In the genomic region with DNA sequence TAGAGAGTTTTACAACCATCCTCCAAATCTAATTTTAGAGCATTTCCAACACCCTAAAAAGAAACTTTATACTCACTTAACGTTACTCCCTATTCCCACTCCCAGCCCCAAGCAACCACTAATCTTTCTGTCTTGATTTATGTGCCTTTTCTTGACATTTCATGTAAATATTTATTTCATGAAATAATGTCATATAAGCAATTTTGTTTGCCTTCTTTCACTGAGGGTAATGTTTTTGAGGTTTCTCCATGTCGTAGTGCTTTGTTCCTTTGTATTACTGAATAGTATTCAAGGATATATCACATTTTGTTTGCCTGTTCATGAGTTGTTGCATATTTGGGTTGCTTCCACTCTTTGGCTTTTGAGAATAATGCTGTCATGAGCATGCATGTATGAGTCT, we compare ENCODE assay signal across 25 cellular contexts.
DNase-seq lines count a peak whose midpoint lies in the region; ATAC-seq, FAIRE-seq and TF ChIP-seq lines count a peak whose summit lies in the region.
"Had no signal": no experiment of that assay in that cellular context is flagged by ENCODE, and none has a peak within 500 bp of the region (broad histone marks: within the 10 kb centered on the region; RNA-seq: fewer than 3 reads in every experiment).

No MANE protein-coding gene starts in this region.

- H3K27me3 ChIP-seq in HepG2 (ENCODE audit: control insufficient read depth in 1 of 2, insufficient read depth in 2 of 2, low read length in 2 of 2) (no peaks in the 10 kb centered on the region), right lobe of liver (no peaks in the 10 kb centered on the region), K562 (ENCODE audit: control insufficient read depth in 2 of 2, insufficient read depth in 2 of 2, low read length in 2 of 2) (no peaks in the 10 kb centered on the region)
- H3K27me3 ChIP-seq: BE2C, BLaER1 had no signal

- in situ Hi-C loops in HepG2 (cut with HindIII; ENCODE audit: extremely low pct_ligation_motif_present, low pct_unique_long_range_greater_than_20kb) (no loop called here), K562 (cut with MboI) (no loop called here)

- CTCF ChIA-PET in HepG2 (lab: Yijun Ruan, JAX; ENCODE audit: low intra/inter-chr PET ratio, low total read pairs) (no interaction called here), K562 (lab: Yijun Ruan, JAX; ENCODE audit: low intra/inter-chr PET ratio) (no interaction called here)

- H3K9me1 ChIP-seq in K562 (ENCODE audit: control insufficient read depth, insufficient read depth, low read length): no peaks in the 10 kb centered on the region

- TF ChIP-seq POLR2A in HepG2 (IDR thresholded peaks at IDR 0.05; ENCODE audit: insufficient read depth in 1 of 2, low read depth in 2 of 2, low read length in 2 of 2): no peak
- no peak for TF ChIP-seq POLR2A in right lobe of liver (IDR thresholded peaks at IDR 0.05)
- no peak for TF ChIP-seq POLR2A in K562 (conservative IDR thresholded peaks at IDR 0.05)

- intact Hi-C loops in HepG2 (cut with micrococcal nuclease; ENCODE audit: unreplicated experiment) (no loop called here), right lobe of liver (cut with DNase I) (no loop called here), K562 (cut with micrococcal nuclease) (no loop called here)

- no peak overlapping the region for H3K4me2 ChIP-seq in HepG2 (ENCODE audit: low read depth, low read length)
- H3K4me2 ChIP-seq in K562 (ENCODE audit: insufficient read depth, low read length): no peak overlapping the region
- H3K4me2 ChIP-seq: BLaER1 had no signal

- H3K36me3 ChIP-seq in HepG2 (replicated peaks in 1 of 2; ENCODE audit: control insufficient read depth in 1 of 2, insufficient read depth in 2 of 2, low read length in 2 of 2) (no peaks in the 10 kb centered on the region), right lobe of liver (no peaks in the 10 kb centered on the region), K562 (ENCODE audit: control insufficient read depth, insufficient read depth, low read length) (no peaks in the 10 kb centered on the region)
- H3K36me3 ChIP-seq: BE2C, BLaER1 had no signal

- H2AFZ ChIP-seq in HepG2 (ENCODE audit: low read length) (no peak overlapping the region), K562 (ENCODE audit: low read depth, low read length) (no peak overlapping the region)

- no peaks in the 10 kb centered on the region for H3K27me3 Mint-ChIP-seq in effector memory CD8-positive, alpha-beta T cell
- H3K27me3 Mint-ChIP-seq: CD4-positive, CD25-positive, alpha-beta regulatory T cell; CD8-positive, alpha-beta memory T cell had no signal

- H3K9me3 ChIP-seq in HepG2 (ENCODE audit: low read length) (no peaks in the 10 kb centered on the region), right lobe of liver (no peaks in the 10 kb centered on the region), K562 (replicated peaks; ENCODE audit: control insufficient read depth, insufficient read depth, low read depth, low read length) (no peaks in the 10 kb centered on the region; the same call in 1 of the 2 replicates)
- H3K9me3 ChIP-seq: BE2C, BLaER1 had no signal

- H3K4me3 ChIP-seq in HepG2 (replicated peaks in 1 of 3; ENCODE audit: insufficient read depth in 1 of 3, low read depth in 2 of 3, low read length in 3 of 3) (no peak overlapping the region), right lobe of liver (no peak overlapping the region), K562 (no peak overlapping the region)
- H3K4me3 ChIP-seq: BLaER1, GM12878 had no signal

- POLR2A ChIA-PET in HepG2 (lab: Yijun Ruan, JAX): no interaction called here
- POLR2A ChIA-PET in K562 (lab: Yijun Ruan, JAX): no interaction called here

- H4K20me1 ChIP-seq in HepG2 (ENCODE audit: insufficient read depth, low read length) (no peaks in the 10 kb centered on the region), K562 (replicated peaks; ENCODE audit: control insufficient read depth, insufficient read depth, low read length) (no peaks in the 10 kb centered on the region)
- H4K20me1 ChIP-seq: BLaER1 had no signal

- no peak overlapping the region for H3K9ac ChIP-seq in HepG2 (ENCODE audit: insufficient read depth, low read depth, low read length)
- H3K9ac ChIP-seq in K562 (ENCODE audit: insufficient read depth in 1 of 2, low read depth in 2 of 2, low read length in 2 of 2): no peak overlapping the region
- H3K9ac ChIP-seq: BLaER1 had no signal

- no peak for FAIRE-seq in HepG2 (lab: Jason Lieb, UNC)
- FAIRE-seq in K562 (lab: Jason Lieb, UNC): no peak
- FAIRE-seq: GM12878, GM12892, GM18507 had no signal

- no peak for TF ChIP-seq CTCF in HepG2 (CRISPR knock-in tag; IDR thresholded peaks at IDR 0.05)
- no peak for TF ChIP-seq CTCF in right lobe of liver (IDR thresholded peaks at IDR 0.05)
- TF ChIP-seq CTCF in K562 (IDR thresholded peaks at IDR 0.05 in 2 of 3, conservative IDR thresholded peaks at IDR 0.05 in 1 of 3; ENCODE audit: insufficient read depth in 2 of 3, low read depth in 1 of 3, low read length in 3 of 3): no peak

- no peaks in the 10 kb centered on the region for H3K4me1 ChIP-seq in HepG2 (ENCODE audit: insufficient read depth, low read length)
- no peaks in the 10 kb centered on the region for H3K4me1 ChIP-seq in right lobe of liver
- H3K4me1 ChIP-seq in K562 (replicated peaks in 1 of 2; ENCODE audit: control insufficient read depth in 2 of 2, insufficient read depth in 2 of 2, low read length in 2 of 2): no peaks in the 10 kb centered on the region
- H3K4me1 ChIP-seq: BE2C had no signal

- 3% methylated on average over 2 of the region's 2 CpGs for whole genome bisulfite sequencing in HepG2 (ENCODE audit: low lambda C conversion rate)
- 26% methylated on average over 2 of the region's 2 CpGs for WGBS in right lobe of liver (ENCODE audit: insufficient coverage, low coverage, low lambda C conversion rate, missing lambda C conversion rate)
- 0% methylated on average over 2 of the region's 2 CpGs for WGBS in K562 (ENCODE audit: insufficient coverage, low coverage, missing lambda C conversion rate)

- no peaks in the 10 kb centered on the region for H3K36me3 Mint-ChIP-seq in effector memory CD8-positive, alpha-beta T cell (ENCODE audit: insufficient read depth)
- H3K36me3 Mint-ChIP-seq: CD14-positive monocyte; CD4-positive, alpha-beta memory T cell; CD4-positive, CD25-positive, alpha-beta regulatory T cell; CD8-positive, alpha-beta memory T cell had no signal

- no peak overlapping the region for H3K4me3 Mint-ChIP-seq in effector memory CD8-positive, alpha-beta T cell
- H3K4me3 Mint-ChIP-seq: CD14-positive monocyte; CD4-positive, alpha-beta memory T cell; CD4-positive, CD25-positive, alpha-beta regulatory T cell; CD8-positive, alpha-beta memory T cell had no signal

- no peak for TF ChIP-seq RAD21 in HepG2 (CRISPR knock-in tag; IDR thresholded peaks at IDR 0.05)
- TF ChIP-seq RAD21 in K562 (CRISPR knock-in tag; conservative IDR thresholded peaks at IDR 0.05 in 1 of 2, IDR thresholded peaks at IDR 0.05 in 1 of 2): no peak

- no TSS peak for BruUV-seq in HepG2 (replicated peaks; lab: Mats Ljungman, UMichigan)
- BruUV-seq in K562 (replicated peaks; lab: Mats Ljungman, UMichigan): no TSS peak

- TF ChIP-seq EP300 in HepG2 (IDR thresholded peaks at IDR 0.05; ENCODE audit: low read depth in 2 of 2, low read length in 2 of 2): no peak
- TF ChIP-seq EP300 in HepG2 (CRISPR knock-in tag; IDR thresholded peaks at IDR 0.05; ENCODE audit: borderline replicate concordance): no peak
- no peak for TF ChIP-seq EP300 in K562 (IDR thresholded peaks at IDR 0.05; ENCODE audit: low read length)

- H3K27ac Mint-ChIP-seq in effector memory CD8-positive, alpha-beta T cell: no peak overlapping the region
- H3K27ac Mint-ChIP-seq: CD14-positive monocyte; CD4-positive, alpha-beta memory T cell; CD4-positive, CD25-positive, alpha-beta regulatory T cell; CD8-positive, alpha-beta memory T cell had no signal

- DNase-seq in HepG2 (ENCODE audit: low spot score) (no peak), right lobe of liver (no peak), K562 (ENCODE audit: extremely low read depth in 1 of 4, low spot score in 3 of 4) (no peak), pons (ENCODE audit: low spot score) (no peak)
- no peak for DNase-seq in effector memory CD8-positive, alpha-beta T cell
- DNase-seq: ACHN; BE2C; C1 segment of cervical spinal cord; CD4-positive, alpha-beta memory T cell; CD4-positive, CD25-positive, alpha-beta regulatory T cell; CD8-positive, alpha-beta memory T cell; COR-L47; DMS 273 treated with DMSO at 0.1 percent for 48 hours; DMS153; DMS53; DMS79; DND-41; EL; GDM1 had no signal

- ATAC-seq in HepG2: no peak
- no peak for ATAC-seq in right lobe of liver
- ATAC-seq in K562: no peak
- ATAC-seq in effector memory CD8-positive, alpha-beta T cell (replicated peaks): no peak
- ATAC-seq: GM12878 had no signal

- no peaks in the 10 kb centered on the region for H3K79me2 ChIP-seq in HepG2 (ENCODE audit: insufficient read depth, low read length)
- H3K79me2 ChIP-seq in K562 (ENCODE audit: control insufficient read depth, insufficient read depth, low read length): no peaks in the 10 kb centered on the region

- H3K4me1 Mint-ChIP-seq in effector memory CD8-positive, alpha-beta T cell (ENCODE audit: low read depth in 2 of 2): no peaks in the 10 kb centered on the region
- H3K4me1 Mint-ChIP-seq: CD14-positive monocyte; CD4-positive, alpha-beta memory T cell; CD4-positive, CD25-positive, alpha-beta regulatory T cell; CD8-positive, alpha-beta memory T cell had no signal

- H3K27ac ChIP-seq in HepG2 (ENCODE audit: extremely low read length, insufficient read depth, low read length): no peak overlapping the region
- no peak overlapping the region for H3K27ac ChIP-seq in right lobe of liver
- H3K27ac ChIP-seq in K562 (ENCODE audit: extremely low read depth, low read depth, low read length): no peak overlapping the region
- H3K27ac ChIP-seq: 22Rv1, BLaER1 had no signal

- H3K9me3 Mint-ChIP-seq in effector memory CD8-positive, alpha-beta T cell: peaks cover 9 to 11% of the 10 kb centered on the region in 2 donors

TF ChIP-seq in HepG2, 621 proteins besides CTCF, POLR2A, EP300 and RAD21 (continues in another document):
- TF ChIP-seq ZNF292 (CRISPR knock-in tag; IDR thresholded peaks at IDR 0.05; ENCODE audit: borderline replicate concordance, low read depth) (no peak), ZKSCAN8 (CRISPR knock-in tag; IDR thresholded peaks at IDR 0.05; ENCODE audit: borderline replicate concordance) (no peak), ZNF557 (CRISPR knock-in tag; IDR thresholded peaks at IDR 0.05) (no peak), GFI1 (CRISPR knock-in tag; IDR thresholded peaks at IDR 0.05; ENCODE audit: borderline replicate concordance) (no peak), ZNF569 (CRISPR knock-in tag; IDR thresholded peaks at IDR 0.05; ENCODE audit: borderline replicate concordance) (no peak)

TF ChIP-seq in K562, 482 proteins besides CTCF, POLR2A, EP300 and RAD21:
- TF ChIP-seq SRF (CRISPR knock-in tag; IDR thresholded peaks at IDR 0.05): no peak
- peak; percentile 51; the same call in 1 of the 2 replicates for TF ChIP-seq C11orf30 (IDR thresholded peaks at IDR 0.05; ENCODE audit: low read depth)
- peak; percentile 42 for TF ChIP-seq MAFF (IDR thresholded peaks at IDR 0.05; ENCODE audit: low read length)
- TF ChIP-seq ZNF316 (IDR thresholded peaks at IDR 0.05): peak; percentile 77
- TF ChIP-seq BHLHE40 (IDR thresholded peaks at IDR 0.05; ENCODE audit: low read length): no peak
- TF ChIP-seq MAFG (tag; conservative IDR thresholded peaks at IDR 0.05): peak; percentile 59

Comparison
In these comparisons a context has a peak if more than half of its experiments do, and no peak if none do; other contexts are left out.
1. Of the 241 proteins assayed by ChIP-seq in both HepG2 and K562: peak only in HepG2: MAFK; only in K562: MAFG; in both: MAFF; in neither: 238.